ENCODE assay signal across 25 cellular contexts in genomic region chr6:125188594-125189203, GRCh38. TPM values are rescaled to one million over a fixed set of nuclear protein-coding genes. Genes with fewer than 3 reads are reported as not detected.
DNase-seq lines count a peak whose midpoint lies in the region; ATAC-seq and TF ChIP-seq lines count a peak whose summit lies in the region.
"Had no signal": no experiment of that assay in that cellular context is flagged by ENCODE, and none has a peak within 500 bp of the region (broad histone marks: within the 10 kb centered on the region; RNA-seq: fewer than 3 reads in every experiment).

No MANE protein-coding gene starts in this region.

- no peaks in the 10 kb centered on the region for H3K9me3 Mint-ChIP-seq in activated CD4-positive, alpha-beta memory T cell treated with anti-CD3 and anti-CD28 coated beads, Interleukin-2, amount 10 ng/mL, durations not matched to agents 7 days and 5 days
- H3K9me3 Mint-ChIP-seq: activated naive CD4-positive, alpha-beta T cell treated with anti-CD3 and anti-CD28 coated beads for 36 hours; activated T-helper 1 cell treated with anti-CD3 and anti-CD28 coated beads, Interleukin-12 subunit alpha, Interleukin-12 subunit beta, Interleukin-2, Interleukin-4 antibody, amounts not matched to agents 30 ng/mL and 10 ng/mL and 1 ng/mL, durations not matched to agents 14 hours and 24 hours and 36 hours had no signal

- H3K36me3 ChIP-seq in adrenal gland (replicated peaks in 1 of 2) (no peaks in the 10 kb centered on the region), left ventricle myocardium inferior (no peaks in the 10 kb centered on the region), gastrocnemius medialis (no peaks in the 10 kb centered on the region), right lobe of liver (no peaks in the 10 kb centered on the region)
- H3K36me3 ChIP-seq: BLaER1 treated with 17β-estradiol and CSF1 and Interleukin-3, amounts not matched to agents 10 nM and 100 nM; lower lobe of right lung; upper lobe of left lung had no signal

- H3K4me1 ChIP-seq in adrenal gland (replicated peaks in 1 of 2) (peaks cover 54 to 61% of the 10 kb centered on the region in 2 donors), left ventricle myocardium inferior (peaks cover 58% of the 10 kb centered on the region), gastrocnemius medialis (peaks cover 73 to 75% of the 10 kb centered on the region in 2 donors), right lobe of liver (no peaks in the 10 kb centered on the region)
- H3K4me1 ChIP-seq: BLaER1 treated with 17β-estradiol and CSF1 and Interleukin-3, amounts not matched to agents 10 nM and 100 nM; lower lobe of right lung had no signal

- TF ChIP-seq POLR2A in adrenal gland (IDR thresholded peaks at IDR 0.05) (no peak), gastrocnemius medialis (IDR thresholded peaks at IDR 0.05) (no peak), right lobe of liver (IDR thresholded peaks at IDR 0.05) (no peak)

- H3K4me3 Mint-ChIP-seq in activated CD4-positive, alpha-beta memory T cell treated with anti-CD3 and anti-CD28 coated beads, Interleukin-2, amount 10 ng/mL, durations not matched to agents 7 days and 5 days, result no peak overlapping the region
- H3K4me3 Mint-ChIP-seq: activated naive CD4-positive, alpha-beta T cell treated with anti-CD3 and anti-CD28 coated beads for 36 hours; activated T-helper 1 cell treated with anti-CD3 and anti-CD28 coated beads, Interleukin-12 subunit alpha, Interleukin-12 subunit beta, Interleukin-2, Interleukin-4 antibody, amounts not matched to agents 30 ng/mL and 10 ng/mL and 1 ng/mL, durations not matched to agents 14 hours and 24 hours and 36 hours had no signal

- no peaks in the 10 kb centered on the region for H3K27me3 Mint-ChIP-seq in activated CD4-positive, alpha-beta memory T cell treated with anti-CD3 and anti-CD28 coated beads, Interleukin-2, amount 10 ng/mL, durations not matched to agents 7 days and 5 days

- H3K9me3 ChIP-seq in adrenal gland (replicated peaks in 1 of 3), result no peaks in the 10 kb centered on the region
- H3K9me3 ChIP-seq in left ventricle myocardium inferior (replicated peaks), result no peaks in the 10 kb centered on the region
- no peaks in the 10 kb centered on the region for H3K9me3 ChIP-seq in gastrocnemius medialis
- H3K9me3 ChIP-seq in right lobe of liver, result no peaks in the 10 kb centered on the region
- H3K9me3 ChIP-seq: BLaER1 treated with 17β-estradiol and CSF1 and Interleukin-3, amounts not matched to agents 10 nM and 100 nM; lower lobe of right lung; upper lobe of left lung had no signal

- CTCF ChIA-PET in activated CD4-positive, alpha-beta memory T cell treated with anti-CD3 and anti-CD28 coated beads, Interleukin-2, amount 10 ng/mL, durations not matched to agents 7 days and 5 days (lab: Charles Lee), result interaction anchor here (0.6 to 0.7 kb wide), 2 partner anchors 25 to 94 kb away, joined by 3 read pairs; no protein-coding TSS in a partner anchor

- H3K27ac ChIP-seq in adrenal gland (peak overlapping the region; percentile 63 to 79 (median 70)), left ventricle myocardium inferior (replicated peaks) (peak overlapping the region; percentile 58), gastrocnemius medialis (peak overlapping the region; percentile 90 to 94 (median 92)), right lobe of liver (no peak overlapping the region)
- H3K27ac ChIP-seq: BLaER1 treated with 17β-estradiol and CSF1 and Interleukin-3, amounts not matched to agents 10 nM and 100 nM; HL-60; lower lobe of right lung; RWPE1; SK-N-MC; upper lobe of left lung had no signal

- intact Hi-C loops in adrenal gland (cut with DNase I) (no loop called here), left ventricle myocardium inferior (cut with micrococcal nuclease) (no loop called here), gastrocnemius medialis (cut with DNase I; ENCODE audit: low total_unique reads) (no loop called here), right lobe of liver (cut with DNase I) (no loop called here)

- WGBS in adrenal gland, 4 donors, result 24 to 47% (median 36%) methylated on average over 1 of the region's 1 CpG
- 73% methylated on average over 1 of the region's 1 CpG for WGBS in right lobe of liver (ENCODE audit: insufficient coverage, low coverage, low lambda C conversion rate, missing lambda C conversion rate)

- H3K27me3 ChIP-seq in adrenal gland, result no peaks in the 10 kb centered on the region
- no peaks in the 10 kb centered on the region for H3K27me3 ChIP-seq in left ventricle myocardium inferior (ENCODE audit: low read depth)
- no peaks in the 10 kb centered on the region for H3K27me3 ChIP-seq in gastrocnemius medialis
- no peaks in the 10 kb centered on the region for H3K27me3 ChIP-seq in right lobe of liver
- H3K27me3 ChIP-seq: BLaER1 treated with 17β-estradiol and CSF1 and Interleukin-3, amounts not matched to agents 10 nM and 100 nM; upper lobe of left lung had no signal

- in situ Hi-C loops in Caki2 (cut with HindIII; ENCODE audit: low pct_unique_long_range_greater_than_20kb, low sequenced_read_pairs) (no loop called here), gastrocnemius medialis (cut with MboI; ENCODE audit: low sequenced_read_pairs in 4 of 4) (no loop called here)

- POLR2A ChIA-PET in activated CD4-positive, alpha-beta memory T cell treated with anti-CD3 and anti-CD28 coated beads, Interleukin-2, amount 10 ng/mL, durations not matched to agents 7 days and 5 days (lab: Charles Lee), result no interaction called here

- ATAC-seq in gastrocnemius medialis, result peak; percentile 79 to 82
- ATAC-seq in right lobe of liver, result no peak
- ATAC-seq: lower lobe of right lung had no signal

- TF ChIP-seq CTCF in adrenal gland (IDR thresholded peaks at IDR 0.05) (no peak), left ventricle myocardium inferior (IDR thresholded peaks at IDR 0.05; ENCODE audit: borderline replicate concordance) (no peak), gastrocnemius medialis (IDR thresholded peaks at IDR 0.05 in 4 of 5, conservative IDR thresholded peaks at IDR 0.05 in 1 of 5) (no peak), right lobe of liver (IDR thresholded peaks at IDR 0.05) (no peak)

- no peak overlapping the region for H3K4me3 ChIP-seq in adrenal gland
- no peak overlapping the region for H3K4me3 ChIP-seq in left ventricle myocardium inferior
- H3K4me3 ChIP-seq in gastrocnemius medialis, result peak overlapping the region in 2 of 4 donors; percentile 2 to 10
- H3K4me3 ChIP-seq in right lobe of liver, result no peak overlapping the region
- H3K4me3 ChIP-seq: BLaER1 treated with 17β-estradiol and CSF1 and Interleukin-3, amounts not matched to agents 10 nM and 100 nM; lower lobe of right lung; SK-N-MC; upper lobe of left lung had no signal

- peak; percentile 45 for DNase-seq in Caki2 (ENCODE audit: low read depth)
- no peak for DNase-seq in adrenal gland
- DNase-seq in left ventricle myocardium inferior, result no peak
- no peak for DNase-seq in gastrocnemius medialis
- no peak for DNase-seq in right lobe of liver
- DNase-seq in stimulated activated naive CD4-positive, alpha-beta T cell treated with Interleukin-2 at 50 U/mL for 16 hours (lab: John Stamatoyannopoulos, UW), result no peak
- no peak for DNase-seq in NCI-H1417 treated with DMSO at 0.1 percent for 48 hours (lab: John Stamatoyannopoulos, UW)
- no peak for DNase-seq in activated CD4-positive, alpha-beta memory T cell treated with anti-CD3 and anti-CD28 coated beads, Interleukin-2, amount 10 ng/mL, durations not matched to agents 7 days and 5 days
- DNase-seq: activated CD4-positive, alpha-beta T cell treated with anti-CD3 and anti-CD28 coated beads, Interleukin-2, amount 50 U/mL, for 4 hours; activated naive CD4-positive, alpha-beta T cell treated with anti-CD3 and anti-CD28 coated beads for 36 hours; amniotic stem cell; central memory CD4-positive, alpha-beta T cell; COR-L47; GDM1; lower lobe of right lung; NCI-H1048; NCI-H1694 treated with DMSO at 0.1 percent for 48 hours; NCI-H510A; upper lobe of left lung had no signal

- H3K27ac Mint-ChIP-seq in activated CD4-positive, alpha-beta memory T cell treated with anti-CD3 and anti-CD28 coated beads, Interleukin-2, amount 10 ng/mL, durations not matched to agents 7 days and 5 days, result no peak overlapping the region
- H3K27ac Mint-ChIP-seq: activated naive CD4-positive, alpha-beta T cell treated with anti-CD3 and anti-CD28 coated beads for 36 hours; activated T-helper 1 cell treated with anti-CD3 and anti-CD28 coated beads, Interleukin-12 subunit alpha, Interleukin-12 subunit beta, Interleukin-2, Interleukin-4 antibody, amounts not matched to agents 30 ng/mL and 10 ng/mL and 1 ng/mL, durations not matched to agents 14 hours and 24 hours and 36 hours had no signal

- H3K4me1 Mint-ChIP-seq in activated CD4-positive, alpha-beta memory T cell treated with anti-CD3 and anti-CD28 coated beads, Interleukin-2, amount 10 ng/mL, durations not matched to agents 7 days and 5 days, result peaks cover 6% of the 10 kb centered on the region

- no peaks in the 10 kb centered on the region for H3K36me3 Mint-ChIP-seq in activated CD4-positive, alpha-beta memory T cell treated with anti-CD3 and anti-CD28 coated beads, Interleukin-2, amount 10 ng/mL, durations not matched to agents 7 days and 5 days (ENCODE audit: low read depth)

RNA-seq across cellular contexts. Expression of gene TPD52L1, which starts 35.1 kb away (rescaled TPM):
- total RNA-seq in Caki2 (2014; rRNA removed; shearing (Covaris generic); ENCODE audit: low replicate concordance), result 328 and 365 TPM in 2 replicates
- 1,000 to 10,000 TPM in 3 of 8 donors, 100 to 1,000 TPM in 5; 235 to 2,041 (median 662) TPM for total RNA-seq in adrenal gland
- polyA plus RNA-seq in adrenal gland, result 100 to 1,000 TPM; 224 to 254 (median 226) TPM
- 64.0 TPM for total RNA-seq in left ventricle myocardium inferior
- 100 to 1,000 TPM in 3 of 4 donors, 10 to 100 TPM in 1; 47.6 to 152 (median 123) TPM for total RNA-seq in gastrocnemius medialis
- total RNA-seq in right lobe of liver, result 100 to 1,000 TPM in 2 of 6 experiments, 10 to 100 TPM in 4; 36.8 to 119 (median 47.7) TPM
- total RNA-seq in activated CD4-positive, alpha-beta memory T cell treated with anti-CD3 and anti-CD28 coated beads, Interleukin-2, amount 10 ng/mL, durations not matched to agents 7 days and 5 days, result not detected
- total RNA-seq: T-helper 1 cell treated with Interleukin-12 subunit alpha and Interleukin-12 subunit beta and Interleukin-4 antibody, amounts not matched to agents 30 ng/mL and 1 ng/mL, for 36 hours had no signal

Comparison
In these comparisons a context has a peak if more than half of its experiments do, and no peak if none do; other contexts are left out.
1. H3K27ac ChIP-seq: peak in adrenal gland (5 of 5), left ventricle myocardium inferior (single experiment) and gastrocnemius medialis (4 of 4); none in right lobe of liver (0 of 3).
2. ATAC-seq: peak in gastrocnemius medialis (2 of 2); none in right lobe of liver (0 of 4).
3. RNA of gene TPD52L1, which starts 35.1 kb away (total RNA-seq): 235 to 2,041 TPM in adrenal gland, 328 to 365 TPM in Caki2, 47.6 to 152 TPM in gastrocnemius medialis, 64.0 TPM in left ventricle myocardium inferior (single experiment) and 36.8 to 119 TPM in right lobe of liver; not detected in activated CD4-positive, alpha-beta memory T cell treated with anti-CD3 and anti-CD28 coated beads, Interleukin-2, amount 10 ng/mL, durations not matched to agents 7 days and 5 days; every median in the first group is over 10 times any median in the second.